In the genomic region with DNA sequence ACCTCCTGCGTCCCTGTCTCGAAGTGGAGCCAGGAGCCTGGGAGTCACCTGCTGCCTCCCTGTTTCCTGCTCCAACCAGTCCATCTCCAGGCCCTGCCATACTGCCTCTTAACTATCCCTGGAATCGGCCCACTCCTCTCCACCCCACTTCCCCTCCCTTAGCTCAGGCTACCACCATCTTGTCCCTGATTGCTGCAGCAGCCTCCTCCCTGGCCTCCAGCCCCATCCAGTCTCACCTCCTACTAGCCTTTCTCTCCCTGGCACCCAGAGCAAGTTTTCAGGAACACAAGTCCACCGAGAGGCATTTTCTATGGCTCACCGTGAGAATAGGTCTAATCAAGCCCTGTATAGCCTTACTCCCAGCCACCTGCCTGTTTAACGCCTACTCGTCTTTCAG, we compare ENCODE assay signal across 8 cellular contexts. TPM values are rescaled to one million over a fixed set of nuclear protein-coding genes. Genes with fewer than 3 reads are reported as not detected.
DNase-seq lines count a peak whose midpoint lies in the region; ATAC-seq, FAIRE-seq and TF ChIP-seq lines count a peak whose summit lies in the region.

No MANE protein-coding gene starts in this region.

- H3K9ac ChIP-seq in PC-3 (ENCODE audit: low read length) (no peak overlapping the region), endothelial cell of umbilical vein (replicated peaks; ENCODE audit: extremely low read depth, insufficient read depth, low read length) (no peak overlapping the region), trophoblast cell (ENCODE audit: low read length) (no peak overlapping the region)

- no CpG with 5 or more reads among the region's 7 CpGs for WGBS in trophoblast cell (ENCODE audit: extremely low coverage, insufficient coverage, insufficient read length)

- H3K9me3 ChIP-seq in PC-3 (ENCODE audit: low read length), result no peaks in the 10 kb centered on the region
- no peaks in the 10 kb centered on the region for H3K9me3 ChIP-seq in endothelial cell of umbilical vein (replicated peaks; ENCODE audit: control insufficient read depth, insufficient read depth, low read length)
- peaks cover 3% of the 10 kb centered on the region for H3K9me3 ChIP-seq in trophoblast cell (ENCODE audit: insufficient read depth, low read depth, low read length)

- H2AK5ac ChIP-seq in trophoblast cell (ENCODE audit: low read length), result no peak overlapping the region

- H3K27me3 ChIP-seq in PC-3 (ENCODE audit: low read length), result no peaks in the 10 kb centered on the region
- no peaks in the 10 kb centered on the region for H3K27me3 ChIP-seq in endothelial cell of umbilical vein (ENCODE audit: control insufficient read depth in 2 of 2, insufficient read depth in 2 of 2, low read length in 2 of 2)
- peaks cover 16% of the 10 kb centered on the region for H3K27me3 ChIP-seq in trophoblast cell (ENCODE audit: insufficient read depth, low read length)

- H3K36me3 ChIP-seq in PC-3 (ENCODE audit: low read depth, low read length) (no peaks in the 10 kb centered on the region), endothelial cell of umbilical vein (ENCODE audit: control insufficient read depth in 2 of 2, extremely low read depth in 1 of 2, insufficient read depth in 2 of 2, low read length in 2 of 2) (no peaks in the 10 kb centered on the region), trophoblast cell (ENCODE audit: control insufficient read depth in 1 of 2, insufficient read depth in 2 of 2, low read length in 2 of 2) (no peaks in the 10 kb centered on the region)

- no peak for ATAC-seq in PC-3

- H3K4ac ChIP-seq in trophoblast cell (ENCODE audit: low read depth, low read length), result no peak overlapping the region

- H3K4me2 ChIP-seq in PC-3 (ENCODE audit: low read length), result peak overlapping the region; percentile 86; the same call in 1 of the 2 replicates
- no peak overlapping the region for H3K4me2 ChIP-seq in endothelial cell of umbilical vein (ENCODE audit: insufficient read depth, low read length)
- H3K4me2 ChIP-seq in trophoblast cell (ENCODE audit: low read length), result peak overlapping the region; percentile 80

- peak overlapping the region; percentile 45 for H4K91ac ChIP-seq in trophoblast cell (ENCODE audit: low read depth, low read length)

- H4K12ac ChIP-seq in trophoblast cell (ENCODE audit: low read depth, low read length), result no peak overlapping the region

- H3K4me3 ChIP-seq in PC-3 (ENCODE audit: low read length), result peak overlapping the region; percentile 65; the same call in 1 of the 2 replicates
- no peak overlapping the region for H3K4me3 ChIP-seq in endothelial cell of umbilical vein (replicated peaks in 1 of 3; ENCODE audit: insufficient read depth in 1 of 3, low read depth in 1 of 3, low read length in 3 of 3)
- no peak overlapping the region for H3K4me3 ChIP-seq in trophoblast cell (ENCODE audit: low read depth, low read length)

- DNase-seq in DMS53 (lab: John Stamatoyannopoulos, UW), result peak; percentile 83
- DNase-seq in PC-3, result no peak
- DNase-seq in endothelial cell of umbilical vein (ENCODE audit: low read depth, low spot score), result no peak
- DNase-seq in trophoblast cell, result no peak
- no peak for DNase-seq in NCI-H2107 (lab: John Stamatoyannopoulos, UW)
- DNase-seq in HuH-7 (ENCODE audit: low spot score), result no peak
- DNase-seq in SW480 (ENCODE audit: low spot score), result no peak
- DNase-seq in islet precursor cell, result no peak

- no peak for TF ChIP-seq POLR2A in endothelial cell of umbilical vein (IDR thresholded peaks at IDR 0.05; ENCODE audit: low read depth, low read length)

- H2BK120ac ChIP-seq in trophoblast cell (ENCODE audit: insufficient read depth, low read length, poor library complexity), result no peak overlapping the region

- CTCF ChIA-PET in PC-3 (lab: Charles Lee), result interaction anchor here (1.4 kb wide), 1 partner anchor 48 kb away, joined by 4 read pairs; the partner anchor contains the start of gene NCBP3
- CTCF ChIA-PET in endothelial cell of umbilical vein (lab: Charles Lee), result interaction anchor here (1.4 to 9.2 kb wide), 4 partner anchors 19 to 49 kb away, joined by 3 to 82 read pairs (median 16); partner anchors contain the start of gene NCBP3

- dilution Hi-C loops in endothelial cell of umbilical vein (cut with MboI; ENCODE audit: extremely low pct_ligation_motif_present, low sequenced_read_pairs), result no loop called here

- no peaks in the 10 kb centered on the region for H3K9me1 ChIP-seq in endothelial cell of umbilical vein (replicated peaks; ENCODE audit: control insufficient read depth, extremely low read depth, insufficient read depth, low read length)

- H4K20me1 ChIP-seq in PC-3 (ENCODE audit: low read length) (no peaks in the 10 kb centered on the region), endothelial cell of umbilical vein (replicated peaks; ENCODE audit: control insufficient read depth, extremely low read depth, insufficient read depth, low read length) (no peaks in the 10 kb centered on the region)

- peak overlapping the region; percentile 75 for H2AFZ ChIP-seq in PC-3 (ENCODE audit: low read length)
- H2AFZ ChIP-seq in endothelial cell of umbilical vein (ENCODE audit: low read depth, low read length), result peak overlapping the region; percentile 49
- peak overlapping the region; percentile 76 for H2AFZ ChIP-seq in trophoblast cell (ENCODE audit: insufficient read depth, low read length, poor library complexity)

- H3F3A ChIP-seq in PC-3 (ENCODE audit: low read length, unreplicated experiment), result no peaks in the 10 kb centered on the region

- H3K27ac ChIP-seq in PC-3 (ENCODE audit: low read length) (no peak overlapping the region), endothelial cell of umbilical vein (ENCODE audit: insufficient read depth, low read depth, low read length) (no peak overlapping the region), trophoblast cell (ENCODE audit: low read depth, low read length) (no peak overlapping the region)

- BruUV-seq in PC-3 (replicated peaks; lab: Mats Ljungman, UMichigan) (no TSS peak), endothelial cell of umbilical vein (replicated peaks; lab: Mats Ljungman, UMichigan) (no TSS peak)

- no peak overlapping the region for H3K23ac ChIP-seq in trophoblast cell (ENCODE audit: low read length)

- H3K18ac ChIP-seq in trophoblast cell (ENCODE audit: low read length), result no peak overlapping the region

- H2BK5ac ChIP-seq in trophoblast cell (ENCODE audit: low read depth, low read length, poor library complexity), result no peak overlapping the region

- H3K4me1 ChIP-seq in PC-3 (ENCODE audit: insufficient read depth, low read length) (peaks cover 54% of the 10 kb centered on the region), endothelial cell of umbilical vein (ENCODE audit: control insufficient read depth, extremely low read depth, insufficient read depth, low read length) (peaks cover 49% of the 10 kb centered on the region), trophoblast cell (ENCODE audit: control insufficient read depth in 1 of 2, insufficient read depth in 2 of 2, low read length in 2 of 2) (peaks cover 4 to 14% of the 10 kb centered on the region in 2 experiments)

- TF ChIP-seq CTCF in PC-3 (conservative IDR thresholded peaks at IDR 0.05; ENCODE audit: low read depth, low read length) (no peak), endothelial cell of umbilical vein (IDR thresholded peaks at IDR 0.05; ENCODE audit: extremely low read depth in 1 of 2, insufficient read depth in 1 of 2, low read depth in 1 of 2, low read length in 2 of 2) (no peak)

- POLR2A ChIA-PET in PC-3 (lab: Charles Lee; ENCODE audit: unreplicated experiment) (no interaction called here), endothelial cell of umbilical vein (lab: Charles Lee) (no interaction called here)

- no peaks in the 10 kb centered on the region for H3K9me2 ChIP-seq in PC-3 (replicated peaks; ENCODE audit: low read length)

- H3K79me2 ChIP-seq in PC-3 (ENCODE audit: low read length) (peaks cover 30% of the 10 kb centered on the region), endothelial cell of umbilical vein (ENCODE audit: control insufficient read depth, insufficient read depth, low read length) (peaks cover 13% of the 10 kb centered on the region), trophoblast cell (ENCODE audit: control insufficient read depth, insufficient read depth, low read length, poor library complexity) (no peaks in the 10 kb centered on the region)

- H3K79me1 ChIP-seq in trophoblast cell (ENCODE audit: low read length), result peaks cover 2% of the 10 kb centered on the region

- intact Hi-C loops in PC-3 (cut with micrococcal nuclease) (no loop called here), endothelial cell of umbilical vein (cut with micrococcal nuclease) (loop anchor here (1.0 to 2.0 kb wide), 2 partner anchors 29 to 47 kb away; partner anchors contain the start of gene NCBP3)

- H4K8ac ChIP-seq in trophoblast cell (ENCODE audit: low read depth, low read length), result no peak overlapping the region

- H3K14ac ChIP-seq in trophoblast cell (ENCODE audit: low read length), result no peak overlapping the region

- FAIRE-seq in endothelial cell of umbilical vein (lab: Jason Lieb, UNC), result no peak

- H2BK12ac ChIP-seq in trophoblast cell (ENCODE audit: low read length), result no peak overlapping the region

RNA-seq across cellular contexts. Expression of gene CAMKK1, which starts 0.9 kb away (rescaled TPM):
- total RNA-seq in PC-3 (2014; rRNA removed) (10.1 and 12.4 TPM in 2 replicates), endothelial cell of umbilical vein (5.7 and 6.1 TPM in 2 replicates)
- polyA plus RNA-seq in endothelial cell of umbilical vein, result 4.3 and 4.5 TPM in 2 replicates
- 3.1 and 3.6 TPM in 2 replicates for polyA plus RNA-seq in endothelial cell of umbilical vein (2011; cell fraction: cytosol; rRNA removed)
- polyA plus RNA-seq in endothelial cell of umbilical vein (2011; cell fraction: nucleus; rRNA removed), result 12.1 and 12.3 TPM in 2 replicates
- 4.0 and 5.3 TPM in 2 replicates for polyA plus RNA-seq in endothelial cell of umbilical vein (2012)
- 3.2 and 5.7 TPM in 2 replicates for polyA minus RNA-seq in endothelial cell of umbilical vein
- 10.8 TPM for polyA minus RNA-seq in endothelial cell of umbilical vein (2011; cell fraction: cytosol; rRNA and poly(A)+ RNA removed)
- 4.3 and 5.5 TPM in 2 replicates for polyA minus RNA-seq in endothelial cell of umbilical vein (2011; cell fraction: nucleus; rRNA and poly(A)+ RNA removed)
- polyA plus RNA-seq in trophoblast cell (2013), result 0.82 and 0.90 TPM in 2 replicates

RNA-seq across cellular contexts. Expression of gene P2RX1, which starts 22.5 kb away (rescaled TPM):
- not detected in 2 replicates for total RNA-seq in PC-3 (2014; rRNA removed)
- not detected in 2 replicates for total RNA-seq in endothelial cell of umbilical vein
- 0.05 TPM in 1 of 2 replicates, not detected in the other for polyA plus RNA-seq in endothelial cell of umbilical vein
- 0.03 TPM in 1 of 2 replicates, not detected in the other for polyA plus RNA-seq in endothelial cell of umbilical vein (2011; cell fraction: cytosol; rRNA removed)
- 0.05 and 0.08 TPM in 2 replicates for polyA plus RNA-seq in endothelial cell of umbilical vein (2011; cell fraction: nucleus; rRNA removed)
- polyA plus RNA-seq in endothelial cell of umbilical vein (2012), result 0.10 TPM in 1 of 2 replicates, not detected in the other
- polyA minus RNA-seq in endothelial cell of umbilical vein, result 0.17 TPM in 1 of 2 replicates, not detected in the other
- not detected for polyA minus RNA-seq in endothelial cell of umbilical vein (2011; cell fraction: cytosol; rRNA and poly(A)+ RNA removed)
- not detected in 2 replicates for polyA minus RNA-seq in endothelial cell of umbilical vein (2011; cell fraction: nucleus; rRNA and poly(A)+ RNA removed)
- polyA plus RNA-seq in trophoblast cell (2013), result not detected in 2 replicates

RNA-seq across cellular contexts. Expression of gene NCBP3, which starts 47.7 kb away (rescaled TPM):
- 17.3 and 21.0 TPM in 2 replicates for total RNA-seq in PC-3 (2014; rRNA removed)
- 51.1 and 52.2 TPM in 2 replicates for total RNA-seq in endothelial cell of umbilical vein
- polyA plus RNA-seq in endothelial cell of umbilical vein, result 13.7 and 18.2 TPM in 2 replicates
- polyA plus RNA-seq in endothelial cell of umbilical vein (2011; cell fraction: cytosol; rRNA removed), result 11.9 and 12.1 TPM in 2 replicates
- 62.7 and 82.9 TPM in 2 replicates for polyA plus RNA-seq in endothelial cell of umbilical vein (2011; cell fraction: nucleus; rRNA removed)
- polyA plus RNA-seq in endothelial cell of umbilical vein (2012), result 38.9 and 40.6 TPM in 2 replicates
- 23.0 and 28.6 TPM in 2 replicates for polyA minus RNA-seq in endothelial cell of umbilical vein
- 7.9 TPM for polyA minus RNA-seq in endothelial cell of umbilical vein (2011; cell fraction: cytosol; rRNA and poly(A)+ RNA removed)
- polyA minus RNA-seq in endothelial cell of umbilical vein (2011; cell fraction: nucleus; rRNA and poly(A)+ RNA removed), result 27.6 and 51.3 TPM in 2 replicates
- polyA plus RNA-seq in trophoblast cell (2013), result 31.8 and 32.8 TPM in 2 replicates
